22 cellular contexts compared by ENCODE assay signal in genomic region chr16:64823676-64824075, GRCh38.
"Had no signal": no experiment of that assay in that cellular context is flagged by ENCODE, and none has a peak within 500 bp of the region (broad histone marks: within the 10 kb centered on the region; RNA-seq: fewer than 3 reads in every experiment).

No MANE protein-coding gene starts in this region.

- H3K27me3 Mint-ChIP-seq: activated CD4-positive, alpha-beta memory T cell treated with anti-CD3 and anti-CD28 coated beads, Interleukin-2, amount 10 ng/mL, durations not matched to agents 7 days and 5 days; activated CD4-positive, alpha-beta T cell treated with anti-CD3 and anti-CD28 coated beads, Interleukin-2, amount 10 ng/mL, durations not matched to agents 7 days and 5 days; activated naive CD4-positive, alpha-beta T cell treated with anti-CD3 and anti-CD28 coated beads, Interleukin-2, amount 10 ng/mL, durations not matched to agents 7 days and 5 days; activated naive CD8-positive, alpha-beta T cell treated with anti-CD3 and anti-CD28 coated beads for 36 hours; T-helper 17 cell had no signal

- DNase-seq: activated CD4-positive, alpha-beta memory T cell treated with anti-CD3 and anti-CD28 coated beads, Interleukin-2, amount 10 ng/mL, durations not matched to agents 7 days and 5 days; activated CD4-positive, alpha-beta T cell treated with anti-CD3 and anti-CD28 coated beads, Interleukin-2, amount 10 ng/mL, durations not matched to agents 7 days and 5 days; activated CD4-positive, CD25-positive, alpha-beta regulatory T cell; activated gamma-delta T cell treated with Interleukin-2 at 50 U/mL for 16 hours; activated naive CD4-positive, alpha-beta T cell treated with anti-CD3 and anti-CD28 coated beads, Interleukin-2, amount 10 ng/mL, durations not matched to agents 7 days and 5 days; activated naive CD8-positive, alpha-beta T cell treated with anti-CD3 and anti-CD28 coated beads for 36 hours; activated T-cell treated with anti-CD3 and anti-CD28 coated beads for 4 hours; activated T-cell treated with anti-CD3 and anti-CD28 coated beads, Interleukin-2, amount 50 U/mL, for 48 hours; brain microvascular endothelial cell; cerebellar nuclear complex; Kasumi-1; KBM-7; NCI-H146; NCI-H2081; NCI-H2227 treated with DMSO at 0.1 percent for 48 hours; NCI-H510A; NCI-H748 treated with DMSO at 0.1 percent for 48 hours; SIG-M5; T-helper 17 cell; T-helper 9 cell had no signal

- H3K4me1 Mint-ChIP-seq: activated CD4-positive, alpha-beta memory T cell treated with anti-CD3 and anti-CD28 coated beads, Interleukin-2, amount 10 ng/mL, durations not matched to agents 7 days and 5 days; activated CD4-positive, alpha-beta T cell treated with anti-CD3 and anti-CD28 coated beads, Interleukin-2, amount 10 ng/mL, durations not matched to agents 7 days and 5 days; activated naive CD4-positive, alpha-beta T cell treated with anti-CD3 and anti-CD28 coated beads, Interleukin-2, amount 10 ng/mL, durations not matched to agents 7 days and 5 days; activated naive CD8-positive, alpha-beta T cell treated with anti-CD3 and anti-CD28 coated beads for 36 hours; T-helper 17 cell had no signal

- H3K36me3 ChIP-seq: brain microvascular endothelial cell, cardiac muscle cell had no signal

- H3K27ac ChIP-seq: brain microvascular endothelial cell, cardiac muscle cell had no signal

- H3K36me3 Mint-ChIP-seq: activated naive CD4-positive, alpha-beta T cell treated with anti-CD3 and anti-CD28 coated beads, Interleukin-2, amount 10 ng/mL, durations not matched to agents 7 days and 5 days; activated naive CD8-positive, alpha-beta T cell treated with anti-CD3 and anti-CD28 coated beads for 36 hours had no signal

- H3K4me3 Mint-ChIP-seq: activated CD4-positive, alpha-beta memory T cell treated with anti-CD3 and anti-CD28 coated beads, Interleukin-2, amount 10 ng/mL, durations not matched to agents 7 days and 5 days; activated CD4-positive, alpha-beta T cell treated with anti-CD3 and anti-CD28 coated beads, Interleukin-2, amount 10 ng/mL, durations not matched to agents 7 days and 5 days; activated naive CD4-positive, alpha-beta T cell treated with anti-CD3 and anti-CD28 coated beads, Interleukin-2, amount 10 ng/mL, durations not matched to agents 7 days and 5 days; activated naive CD8-positive, alpha-beta T cell treated with anti-CD3 and anti-CD28 coated beads for 36 hours; T-helper 17 cell had no signal

- H3K4me3 ChIP-seq: cardiac muscle cell had no signal

- H3K27ac Mint-ChIP-seq: activated CD4-positive, alpha-beta memory T cell treated with anti-CD3 and anti-CD28 coated beads, Interleukin-2, amount 10 ng/mL, durations not matched to agents 7 days and 5 days; activated CD4-positive, alpha-beta T cell treated with anti-CD3 and anti-CD28 coated beads, Interleukin-2, amount 10 ng/mL, durations not matched to agents 7 days and 5 days; activated naive CD4-positive, alpha-beta T cell treated with anti-CD3 and anti-CD28 coated beads, Interleukin-2, amount 10 ng/mL, durations not matched to agents 7 days and 5 days; activated naive CD8-positive, alpha-beta T cell treated with anti-CD3 and anti-CD28 coated beads for 36 hours; activated T-helper 2 cell treated with anti-CD3 and anti-CD28 coated beads, Interferon-gamma antibody, Interleukin-2, Interleukin-4, amounts not matched to agents 10 μg/mL and 5 μg/mL and 100 μg/mL, durations not matched to agents 14 hours and 24 hours and 36 hours; T-helper 17 cell had no signal

- H3K27me3 ChIP-seq: brain microvascular endothelial cell, cardiac muscle cell had no signal

- ATAC-seq: T-helper 17 cell had no signal
